Comparison of ENCODE assay signal across 21 cellular contexts in genomic region chr12:106079148-106079738, GRCh38. TPM values are rescaled to one million over a fixed set of nuclear protein-coding genes. Genes with fewer than 3 reads are reported as not detected.
DNase-seq lines count a peak whose midpoint lies in the region; ATAC-seq lines count a peak whose summit lies in the region.
"Had no signal": no experiment of that assay in that cellular context is flagged by ENCODE, and none has a peak within 500 bp of the region (broad histone marks: within the 10 kb centered on the region; RNA-seq: fewer than 3 reads in every experiment).

No MANE protein-coding gene starts in this region.

- H3K9me3 Mint-ChIP-seq in activated CD8-positive, alpha-beta T cell treated with anti-CD3 and anti-CD28 coated beads, Interleukin-2, amount 10 ng/mL, durations not matched to agents 7 days and 5 days (ENCODE audit: insufficient read depth) = no peaks in the 10 kb centered on the region
- H3K9me3 Mint-ChIP-seq: activated T-cell treated with anti-CD3 and anti-CD28 coated beads, Interleukin-2, amount 50 U/mL, for 72 hours; CD8-positive, alpha-beta T cell; stimulated activated naive CD8-positive, alpha-beta T cell treated with anti-CD3 and anti-CD28 coated beads, Interleukin-15, amount 100 ng/mL, for 72 hours had no signal

- 66% methylated on average over 1 of the region's 1 CpG for WGBS in right cardiac atrium

- H3K4me1 Mint-ChIP-seq in activated CD8-positive, alpha-beta T cell treated with anti-CD3 and anti-CD28 coated beads, Interleukin-2, amount 10 ng/mL, durations not matched to agents 7 days and 5 days (ENCODE audit: low read depth) = no peaks in the 10 kb centered on the region
- H3K4me1 Mint-ChIP-seq: naive thymus-derived CD4-positive, alpha-beta T cell; stimulated activated naive CD8-positive, alpha-beta T cell treated with anti-CD3 and anti-CD28 coated beads, Interleukin-15, amount 100 ng/mL, for 72 hours had no signal

- peaks cover 67% of the 10 kb centered on the region for H3K4me1 ChIP-seq in adipocyte (ENCODE audit: control insufficient read depth, insufficient read depth, low read length)
- peaks cover 35% of the 10 kb centered on the region for H3K4me1 ChIP-seq in right cardiac atrium (ENCODE audit: control insufficient read depth, insufficient read depth, low read length)
- H3K4me1 ChIP-seq in skeletal muscle satellite cell (ENCODE audit: control insufficient read depth, insufficient read depth, low read length) = peaks cover 70% of the 10 kb centered on the region

- no peak overlapping the region for H3K4me3 Mint-ChIP-seq in activated CD8-positive, alpha-beta T cell treated with anti-CD3 and anti-CD28 coated beads, Interleukin-2, amount 10 ng/mL, durations not matched to agents 7 days and 5 days
- H3K4me3 Mint-ChIP-seq: activated naive CD8-positive, alpha-beta T cell; activated T-cell treated with anti-CD3 and anti-CD28 coated beads, Interleukin-2, amount 50 U/mL, for 72 hours; CD8-positive, alpha-beta T cell; naive thymus-derived CD4-positive, alpha-beta T cell; stimulated activated naive CD8-positive, alpha-beta T cell treated with anti-CD3 and anti-CD28 coated beads, Interleukin-15, amount 100 ng/mL, for 72 hours had no signal

- no peaks in the 10 kb centered on the region for H3K36me3 Mint-ChIP-seq in activated CD8-positive, alpha-beta T cell treated with anti-CD3 and anti-CD28 coated beads, Interleukin-2, amount 10 ng/mL, durations not matched to agents 7 days and 5 days (ENCODE audit: low read depth)
- H3K36me3 Mint-ChIP-seq: activated naive CD8-positive, alpha-beta T cell; CD8-positive, alpha-beta T cell; naive thymus-derived CD4-positive, alpha-beta T cell had no signal

- peak overlapping the region; percentile 3 for H3K4me3 ChIP-seq in adipocyte (ENCODE audit: low read length)
- no peak overlapping the region for H3K4me3 ChIP-seq in right cardiac atrium (ENCODE audit: low read length)
- no peak overlapping the region for H3K4me3 ChIP-seq in skeletal muscle satellite cell (ENCODE audit: low read length)

- intact Hi-C loops in right cardiac atrium (cut with DNase I) = no loop called here

- ATAC-seq in right cardiac atrium = no peak
- no peak for ATAC-seq in HG02852 (IDR thresholded peaks at IDR 0.05; ENCODE audit: unreplicated experiment)
- no peak for ATAC-seq in activated CD8-positive, alpha-beta T cell treated with anti-CD3 and anti-CD28 coated beads, Interleukin-2, amount 10 ng/mL, durations not matched to agents 7 days and 5 days
- ATAC-seq in HG02970 (IDR thresholded peaks at IDR 0.05; ENCODE audit: low FRiP score, unreplicated experiment) = no peak
- ATAC-seq: activated T-cell treated with anti-CD3 and anti-CD28 coated beads, Interleukin-2, amount 50 U/mL, for 72 hours; CD8-positive, alpha-beta T cell; naive thymus-derived CD4-positive, alpha-beta T cell; stimulated activated naive CD8-positive, alpha-beta T cell treated with anti-CD3 and anti-CD28 coated beads, Interleukin-15, amount 100 ng/mL, for 72 hours had no signal

- H3K27me3 ChIP-seq in adipocyte (replicated peaks; ENCODE audit: control insufficient read depth, insufficient read depth, low read length) (no peaks in the 10 kb centered on the region), right cardiac atrium (ENCODE audit: control insufficient read depth, insufficient read depth) (no peaks in the 10 kb centered on the region), skeletal muscle satellite cell (ENCODE audit: control insufficient read depth, insufficient read depth, low read length) (no peaks in the 10 kb centered on the region)

- peaks cover 9% of the 10 kb centered on the region for H3K27me3 Mint-ChIP-seq in activated CD8-positive, alpha-beta T cell treated with anti-CD3 and anti-CD28 coated beads, Interleukin-2, amount 10 ng/mL, durations not matched to agents 7 days and 5 days (ENCODE audit: low read depth)

- no peak overlapping the region for H3K27ac Mint-ChIP-seq in activated CD8-positive, alpha-beta T cell treated with anti-CD3 and anti-CD28 coated beads, Interleukin-2, amount 10 ng/mL, durations not matched to agents 7 days and 5 days
- H3K27ac Mint-ChIP-seq: activated naive CD8-positive, alpha-beta T cell; activated T-cell treated with anti-CD3 and anti-CD28 coated beads, Interleukin-2, amount 50 U/mL, for 72 hours; CD8-positive, alpha-beta T cell; naive thymus-derived CD4-positive, alpha-beta T cell; stimulated activated naive CD8-positive, alpha-beta T cell treated with anti-CD3 and anti-CD28 coated beads, Interleukin-15, amount 100 ng/mL, for 72 hours had no signal

- no peaks in the 10 kb centered on the region for H3K9me3 ChIP-seq in adipocyte (ENCODE audit: control insufficient read depth, low read length)
- H3K9me3 ChIP-seq in right cardiac atrium (ENCODE audit: control insufficient read depth, low read length) = no peaks in the 10 kb centered on the region
- H3K9me3 ChIP-seq in skeletal muscle satellite cell (replicated peaks; ENCODE audit: low read length) = no peaks in the 10 kb centered on the region

- DNase-seq in EH (ENCODE audit: low read depth) (peak; percentile 50), adipocyte (ENCODE audit: low read depth) (no peak), right cardiac atrium (no peak), NCI-H1694 (lab: John Stamatoyannopoulos, UW) (no peak)
- no peak for DNase-seq in activated CD8-positive, alpha-beta T cell treated with anti-CD3 and anti-CD28 coated beads, Interleukin-2, amount 10 ng/mL, durations not matched to agents 7 days and 5 days
- DNase-seq: activated CD4-positive, CD25-positive, alpha-beta regulatory T cell treated with anti-CD3 and anti-CD28 coated beads, Interleukin-2, amount 50 U/mL, for 72 hours; activated T-cell treated with anti-CD3 and anti-CD28 coated beads, Interleukin-2, amount 50 U/mL, for 72 hours; CD8-positive, alpha-beta T cell; effector CD8-positive, alpha-beta T cell; glutamatergic neuron; naive thymus-derived CD4-positive, alpha-beta T cell; NCI-H146; NCI-H2171 treated with DMSO at 0.1 percent for 48 hours; stimulated activated CD4-positive, alpha-beta T cell treated with anti-CD3 and anti-CD28 coated beads, Interleukin-2, amount 100 ng/mL, for 48 hours; stimulated activated naive CD8-positive, alpha-beta T cell treated with anti-CD3 and anti-CD28 coated beads, Interleukin-15, amount 100 ng/mL, for 72 hours had no signal

- H3K4me2 ChIP-seq in skeletal muscle satellite cell (ENCODE audit: low read length) = no peak overlapping the region

- peak overlapping the region; percentile 32 for H3K27ac ChIP-seq in right cardiac atrium (ENCODE audit: low read length)
- H3K27ac ChIP-seq: parathyroid adenoma had no signal

- H3K36me3 ChIP-seq in adipocyte (ENCODE audit: control insufficient read depth, insufficient read depth, low read length, severe bottlenecking) (peaks cover 58% of the 10 kb centered on the region), skeletal muscle satellite cell (ENCODE audit: insufficient read depth, low read length) (peaks cover 18% of the 10 kb centered on the region)

- H3K9ac ChIP-seq in adipocyte (ENCODE audit: low read length) (peak overlapping the region; percentile 70), skeletal muscle satellite cell (ENCODE audit: low read depth, low read length) (peak overlapping the region; percentile 69)
- H3K9ac ChIP-seq: parathyroid adenoma had no signal

- CTCF ChIA-PET in activated CD8-positive, alpha-beta T cell treated with anti-CD3 and anti-CD28 coated beads, Interleukin-2, amount 10 ng/mL, durations not matched to agents 7 days and 5 days (lab: Charles Lee) = no interaction called here

- POLR2A ChIA-PET in activated CD8-positive, alpha-beta T cell treated with anti-CD3 and anti-CD28 coated beads, Interleukin-2, amount 10 ng/mL, durations not matched to agents 7 days and 5 days (lab: Charles Lee) = no interaction called here

RNA-seq across cellular contexts. Expression of gene NUAK1, which starts 59.5 kb away (rescaled TPM):
- total RNA-seq in right cardiac atrium = 10 to 100 TPM; 20.1 to 30.2 (median 23.7) TPM
- 10.0 TPM for polyA plus RNA-seq in right cardiac atrium
- 1.3 and 6.1 TPM in 2 replicates for total RNA-seq in skeletal muscle satellite cell (2012; rRNA removed)
- total RNA-seq in activated CD8-positive, alpha-beta T cell treated with anti-CD3 and anti-CD28 coated beads, Interleukin-2, amount 10 ng/mL, durations not matched to agents 7 days and 5 days = not detected
- total RNA-seq: activated CD8-positive, alpha-beta memory T cell treated with anti-CD3 and anti-CD28 coated beads for 36 hours had no signal
- polyA plus RNA-seq: naive thymus-derived CD4-positive, alpha-beta T cell had no signal

Comparison
In these comparisons a context has a peak if more than half of its experiments do, and no peak if none do; other contexts are left out.
1. RNA of gene NUAK1, which starts 59.5 kb away (total RNA-seq): 20.1 to 30.2 TPM in right cardiac atrium; not detected in activated CD8-positive, alpha-beta T cell treated with anti-CD3 and anti-CD28 coated beads, Interleukin-2, amount 10 ng/mL, durations not matched to agents 7 days and 5 days; every median in the first group is over 10 times any median in the second.